Comparison of ENCODE assay signal across 9 cellular contexts in the genomic region with DNA sequence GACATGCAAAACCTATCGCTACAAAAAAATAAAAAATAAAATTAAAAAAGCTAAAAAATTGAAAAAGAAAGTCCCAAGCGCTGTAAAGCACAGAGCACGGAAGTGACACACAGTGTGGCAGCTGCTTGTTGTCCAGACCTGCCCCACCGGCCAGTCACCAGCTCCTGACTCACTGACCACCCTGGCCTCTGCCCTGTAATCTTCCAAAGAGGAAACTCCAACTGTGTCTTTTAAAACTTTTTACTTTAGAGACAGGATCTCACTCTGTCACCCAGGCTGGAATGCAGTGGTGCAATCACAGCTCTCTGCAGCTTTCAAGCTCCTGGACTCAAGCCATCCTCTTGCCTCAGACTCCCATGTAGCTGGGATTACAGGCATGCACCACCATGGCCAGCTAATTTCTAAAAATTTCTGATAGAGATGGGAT. TPM values are rescaled to one million over a fixed set of nuclear protein-coding genes. Genes with fewer than 3 reads are reported as not detected.
A peak's percentile ranks its signal among the peaks of the same experiment; 100 is the strongest.
DNase-seq lines count a peak whose midpoint lies in the region; ATAC-seq, FAIRE-seq and TF ChIP-seq lines count a peak whose summit lies in the region.
"Had no signal": no experiment of that assay in that cellular context is flagged by ENCODE, and none has a peak within 500 bp of the region (broad histone marks: within the 10 kb centered on the region; RNA-seq: fewer than 3 reads in every experiment).

No MANE protein-coding gene starts in this region.

- peaks cover 33 to 81% of the 10 kb centered on the region in 2 experiments for H3K79me2 ChIP-seq in H1 (ENCODE audit: control insufficient read depth in 1 of 2, insufficient read depth in 2 of 2, low read length in 2 of 2)

- H3K36me3 ChIP-seq in H1 (ENCODE audit: control insufficient read depth in 2 of 4, insufficient read depth in 4 of 4, low read length in 3 of 4), result no peaks in the 10 kb centered on the region
- peaks cover 0 to 3% of the 10 kb centered on the region in 2 experiments for H3K36me3 ChIP-seq in mesenchymal stem cell (ENCODE audit: control insufficient read depth in 1 of 2, insufficient read depth in 2 of 2, low read depth in 1 of 2, low read length in 2 of 2)

- no peak for TF ChIP-seq EP300 in H1 (IDR thresholded peaks at IDR 0.05; ENCODE audit: borderline replicate concordance in 1 of 2, low read depth in 2 of 2, low read length in 2 of 2)

- H2BK120ac ChIP-seq in H1 (replicated peaks; ENCODE audit: low read depth, low read length) (no peak overlapping the region), mesenchymal stem cell (ENCODE audit: low read depth, low read length) (peak overlapping the region; percentile 91)

- H3K4me2 ChIP-seq in H1 (ENCODE audit: insufficient read depth in 1 of 2, low read depth in 2 of 2, low read length in 2 of 2), result peak overlapping the region; percentile 40 to 59; a peak in 3 of 4 replicates
- H3K4me2 ChIP-seq in mesenchymal stem cell (ENCODE audit: low read length, poor library complexity, severe bottlenecking), result no peak overlapping the region

- H3K18ac ChIP-seq in H1 (ENCODE audit: extremely low read depth, low read length) (peak overlapping the region; percentile 79), mesenchymal stem cell (ENCODE audit: low read depth in 1 of 2, low read length in 2 of 2) (peak overlapping the region in 1 of 2 experiments; percentile 81)

- H2BK20ac ChIP-seq in H1 (ENCODE audit: low read length), result peak overlapping the region; percentile 10; the same call in 1 of the 2 replicates

- peak overlapping the region; percentile 89 for H4K5ac ChIP-seq in H1 (ENCODE audit: insufficient read length, low read depth, low read length)

- peaks cover 49 to 64% (median 60%) of the 10 kb centered on the region in 4 experiments for H3K4me1 ChIP-seq in H1 (replicated peaks in 1 of 4; ENCODE audit: control insufficient read depth in 3 of 4, insufficient read depth in 4 of 4, low read length in 3 of 4)
- H3K4me1 ChIP-seq in mesenchymal stem cell (ENCODE audit: control insufficient read depth, insufficient read depth, low read depth, low read length), result peaks cover 47% of the 10 kb centered on the region

- POLR2A ChIA-PET in H1 (lab: Charles Lee; ENCODE audit: partially characterized antibody), result interaction anchor here (1.1 to 1.9 kb wide), 5 partner anchors 12 to 82 kb away, joined by 3 to 11 read pairs (median 3); no protein-coding TSS in a partner anchor

- no peak overlapping the region for H3K23ac ChIP-seq in H1 (ENCODE audit: insufficient read length)
- no peak overlapping the region for H3K23ac ChIP-seq in mesenchymal stem cell (ENCODE audit: low read length in 2 of 2)

- H2BK12ac ChIP-seq in H1 (ENCODE audit: low read depth, low read length) (peak overlapping the region; percentile 54), mesenchymal stem cell (ENCODE audit: low read length in 2 of 2) (peak overlapping the region in 1 of 2 experiments; percentile 99)

- whole genome bisulfite sequencing in H1 (ENCODE audit: extremely low coverage in 1 of 2, insufficient coverage in 1 of 2, insufficient read length in 1 of 2, insufficient replicate concordance in 2 of 2, low coverage in 1 of 2, low lambda C conversion rate in 2 of 2, missing lambda C conversion rate in 1 of 2), 2 experiments, result 80% methylated on average over 4 of the region's 4 CpGs; no CpG with 5 or more reads in 1 of the 2 experiments
- 7% methylated on average over 3 of the region's 4 CpGs for WGBS in mesenchymal stem cell

- H3K56ac ChIP-seq in H1 (replicated peaks; ENCODE audit: insufficient read length, low read depth, low read length), result no peak overlapping the region

- H3K4me3 ChIP-seq in H1 (ENCODE audit: extremely low read depth in 1 of 4, insufficient read depth in 2 of 4, low read depth in 3 of 4, low read length in 4 of 4) (peak overlapping the region in 1 of 4 experiments; percentile 17; a peak in 1 of 8 replicates), mesenchymal stem cell (ENCODE audit: insufficient read depth in 1 of 2, low read depth in 1 of 2, low read length in 2 of 2) (no peak overlapping the region)

- H3K27me3 ChIP-seq in H1 (replicated peaks in 1 of 4; ENCODE audit: control insufficient read depth in 3 of 4, extremely low read depth in 1 of 4, insufficient read depth in 3 of 4, low read length in 3 of 4) (no peaks in the 10 kb centered on the region), mesenchymal stem cell (ENCODE audit: control insufficient read depth in 1 of 2, insufficient read depth in 1 of 2, low read length in 2 of 2) (no peaks in the 10 kb centered on the region)

- TF ChIP-seq RAD21 in H1 (IDR thresholded peaks at IDR 0.05 in 1 of 2, conservative IDR thresholded peaks at IDR 0.05 in 1 of 2; ENCODE audit: low read depth in 2 of 2, low read length in 2 of 2), result no peak

- H3K9me3 ChIP-seq in H1 (ENCODE audit: insufficient read depth in 2 of 2, low read depth in 1 of 2, low read length in 1 of 2), result no peaks in the 10 kb centered on the region
- no peaks in the 10 kb centered on the region for H3K9me3 ChIP-seq in mesenchymal stem cell (ENCODE audit: control insufficient read depth, low read length)

- H2BK5ac ChIP-seq in H1 (ENCODE audit: low read depth, low read length) (peak overlapping the region; percentile 75; the same call in 1 of the 2 replicates), mesenchymal stem cell (ENCODE audit: low read depth, low read length, poor library complexity, severe bottlenecking) (peak overlapping the region; percentile 77)

- TF ChIP-seq POLR2A in H1 (IDR thresholded peaks at IDR 0.05; ENCODE audit: control extremely low read depth in 1 of 2, low read depth in 2 of 2, low read length in 2 of 2), result no peak

- ATAC-seq in HG03439 (IDR thresholded peaks at IDR 0.05; ENCODE audit: unreplicated experiment), result no peak
- no peak for ATAC-seq in activated CD4-positive, CD25-positive, alpha-beta regulatory T cell treated with anti-CD3 and anti-CD28 coated beads, Interleukin-2, amount 50 U/mL, for 24 hours

- peak; percentile 43 for DNase-seq in 8988T
- DNase-seq in LoVo (ENCODE audit: low spot score), result peak; percentile 28
- DNase-seq in H1 (ENCODE audit: low read depth in 1 of 2, low spot score in 2 of 2), result no peak
- DNase-seq in mesenchymal stem cell, result peak; percentile 99
- no peak for DNase-seq in NCI-H526 (lab: John Stamatoyannopoulos, UW)
- no peak for DNase-seq in stimulated activated CD4-positive, alpha-beta T cell treated with anti-CD3 and anti-CD28 coated beads, Interleukin-4, amount 100 ng/mL, for 1 hour

- H3K9ac ChIP-seq in H1 (replicated peaks in 1 of 4; ENCODE audit: extremely low read depth in 1 of 4, low read depth in 3 of 4, low read length in 3 of 4), result peak overlapping the region in 1 of 4 experiments; percentile 25; a peak in 2 of 7 replicates
- H3K9ac ChIP-seq in mesenchymal stem cell (ENCODE audit: low read length), result peak overlapping the region; percentile 71

- H3K27ac ChIP-seq in H1 (ENCODE audit: low read depth, low read length) (peak overlapping the region; percentile 83), mesenchymal stem cell (ENCODE audit: low read length, poor library complexity, severe bottlenecking) (peak overlapping the region; percentile 99)
- H3K27ac ChIP-seq: C4-2B had no signal

- H2BK15ac ChIP-seq in H1 (ENCODE audit: low read length) (no peak overlapping the region), mesenchymal stem cell (ENCODE audit: low read depth, poor library complexity, severe bottlenecking) (no peak overlapping the region)

- H3K79me1 ChIP-seq in H1 (ENCODE audit: low read depth, low read length) (peaks cover 7% of the 10 kb centered on the region; the same call in 1 of the 2 replicates), mesenchymal stem cell (replicated peaks; ENCODE audit: low read length, poor library complexity, severe bottlenecking) (no peaks in the 10 kb centered on the region)

- H2AK5ac ChIP-seq in H1 (ENCODE audit: low read depth, low read length), result peak overlapping the region; percentile 0; the same call in 1 of the 2 replicates
- H2AK5ac ChIP-seq in mesenchymal stem cell (ENCODE audit: low read length, severe bottlenecking), result no peak overlapping the region

- H4K8ac ChIP-seq in H1 (ENCODE audit: extremely low read depth, insufficient read depth, low read length) (no peak overlapping the region), mesenchymal stem cell (ENCODE audit: low read length) (no peak overlapping the region)

- H2AFZ ChIP-seq in H1 (ENCODE audit: low read length) (no peak overlapping the region), mesenchymal stem cell (ENCODE audit: low read depth, low read length) (no peak overlapping the region)

- no peaks in the 10 kb centered on the region for H4K20me1 ChIP-seq in H1 (replicated peaks in 1 of 2; ENCODE audit: control insufficient read depth in 1 of 2, insufficient read depth in 2 of 2, low read length in 2 of 2)

- no peak for TF ChIP-seq CTCF in H1 (IDR thresholded peaks at IDR 0.05; ENCODE audit: control extremely low read depth in 1 of 3, insufficient read depth in 1 of 3, low read depth in 1 of 3, low read length in 3 of 3)

- H3K4ac ChIP-seq in H1 (replicated peaks; ENCODE audit: insufficient read length, low read depth, low read length) (no peak overlapping the region), mesenchymal stem cell (ENCODE audit: low read depth in 1 of 2, low read length in 2 of 2) (peak overlapping the region in 1 of 2 experiments; percentile 8)

- FAIRE-seq in H1 (lab: Jason Lieb, UNC), result no peak

- CTCF ChIA-PET in H1 (lab: Charles Lee; ENCODE audit: partially characterized antibody), result interaction anchor here (0.7 to 3.7 kb wide), 8 partner anchors 8 to 59 kb away, joined by 3 to 13 read pairs (median 4); no protein-coding TSS in a partner anchor

- H3K23me2 ChIP-seq in H1 (ENCODE audit: low read depth, low read length), result no peaks in the 10 kb centered on the region; the same call in 1 of the 2 replicates

- H4K91ac ChIP-seq in H1 (replicated peaks; ENCODE audit: insufficient read length, low read length) (peak overlapping the region; percentile 84), mesenchymal stem cell (ENCODE audit: low read length) (no peak overlapping the region)

- H3K14ac ChIP-seq in H1 (ENCODE audit: insufficient read length) (no peak overlapping the region), mesenchymal stem cell (ENCODE audit: low read length in 2 of 2) (no peak overlapping the region)

TF ChIP-seq in H1, 55 proteins besides CTCF, POLR2A, EP300 and RAD21 (continues in another document):
- TF ChIP-seq CEBPB (IDR thresholded peaks at IDR 0.05; ENCODE audit: low read depth, low read length), result peak; percentile 22; the same call in 1 of the 2 replicates
- no peak for TF ChIP-seq KDM1A (IDR thresholded peaks at IDR 0.05; ENCODE audit: borderline replicate concordance, low read length)

RNA-seq across cellular contexts. Expression of gene GNA12, which starts 23.6 kb away (rescaled TPM):
- total RNA-seq in H1 (2021; fragmentation: NEBNext Ultra II Directional; extraction: Animal tissue kit (Norgen Biotek cat#: 25700)), result 95.6 and 96.5 TPM in 2 replicates
- polyA plus RNA-seq in H1 (2011; rRNA removed), result 109 and 121 TPM in 2 replicates
- 92.3 TPM for polyA plus RNA-seq in H1 (2011; cell fraction: cytosol; rRNA removed)
- polyA plus RNA-seq in H1 (2011; cell fraction: nucleus; rRNA removed), result 152 TPM
- polyA plus RNA-seq in H1 (2012, experiment 1 of 2), result 61.6 to 94.7 TPM (median 83.3 TPM) in 4 replicates
- polyA plus RNA-seq in H1 (2012, experiment 2 of 2), result 78.3 TPM
- polyA plus RNA-seq in H1 (2013, experiment 1 of 2), result 62.9 TPM
- polyA plus RNA-seq in H1 (2013, experiment 2 of 2), result 65.3 TPM
- polyA minus RNA-seq in H1 (2011; rRNA and poly(A)+ RNA removed), result 176 and 215 TPM in 2 replicates
- 71.7 TPM for polyA minus RNA-seq in H1 (2011; cell fraction: cytosol; rRNA and poly(A)+ RNA removed)
- polyA minus RNA-seq in H1 (2011; cell fraction: nucleus; rRNA and poly(A)+ RNA removed), result 67.7 TPM
- 78.8 TPM for polyA plus RNA-seq in mesenchymal stem cell (2013, experiment 1 of 2)
- polyA plus RNA-seq in mesenchymal stem cell (2013, experiment 2 of 2), result 79.8 TPM

Comparison
In these comparisons a context has a peak if more than half of its experiments do, and no peak if none do; other contexts are left out.
1. DNase-seq: peak in 8988T (single experiment), LoVo (single experiment) and mesenchymal stem cell (single experiment); none in H1 (0 of 2), NCI-H526 (0 of 2) and stimulated activated CD4-positive, alpha-beta T cell treated with anti-CD3 and anti-CD28 coated beads, Interleukin-4, amount 100 ng/mL, for 1 hour (single experiment).